9 cellular contexts compared by ENCODE assay signal in genomic region chr2:214310319-214310718, GRCh38.
DNase-seq lines count a peak whose midpoint lies in the region; ATAC-seq and TF ChIP-seq lines count a peak whose summit lies in the region.
"Had no signal": no experiment of that assay in that cellular context is flagged by ENCODE, and none has a peak within 500 bp of the region (broad histone marks: within the 10 kb centered on the region; RNA-seq: fewer than 3 reads in every experiment).

No MANE protein-coding gene starts in this region.

- no peaks in the 10 kb centered on the region for H3K4me1 Mint-ChIP-seq in activated CD4-positive, alpha-beta T cell treated with anti-CD3 and anti-CD28 coated beads, Interleukin-2, amount 10 ng/mL, durations not matched to agents 24 days and 14 days

- no TSS peak for BruUV-seq in mammary epithelial cell (replicated peaks; lab: Mats Ljungman, UMichigan)

- no peaks in the 10 kb centered on the region for H3K9me3 Mint-ChIP-seq in activated CD4-positive, alpha-beta T cell treated with anti-CD3 and anti-CD28 coated beads, Interleukin-2, amount 10 ng/mL, durations not matched to agents 24 days and 14 days

- TF ChIP-seq CTCF in mammary epithelial cell (conservative IDR thresholded peaks at IDR 0.05 in 1 of 2, IDR thresholded peaks at IDR 0.05 in 1 of 2; ENCODE audit: extremely low read depth in 1 of 2, insufficient read depth in 1 of 2, low read depth in 1 of 2, low read length in 2 of 2), result peak; percentile 20 to 64
- TF ChIP-seq CTCF in heart left ventricle (IDR thresholded peaks at IDR 0.05), result peak in 6 of 12 donors; percentile 8 to 27 (median 22)

- no peak overlapping the region for H3K4me2 ChIP-seq in mammary epithelial cell (ENCODE audit: insufficient read depth, low read depth, low read length)
- H3K4me2 ChIP-seq: BLaER1 treated with 17β-estradiol and CSF1 and Interleukin-3, amounts not matched to agents 10 nM and 100 nM had no signal

- dilution Hi-C loops in mammary epithelial cell (cut with HindIII; ENCODE audit: low sequenced_read_pairs), result no loop called here

- no peaks in the 10 kb centered on the region for H4K20me1 ChIP-seq in mammary epithelial cell (ENCODE audit: insufficient read depth, low read length)
- H4K20me1 ChIP-seq: BLaER1 treated with 17β-estradiol and CSF1 and Interleukin-3, amounts not matched to agents 10 nM and 100 nM had no signal

- H3K9ac ChIP-seq in mammary epithelial cell (ENCODE audit: insufficient read depth, low read length), result no peak overlapping the region
- H3K9ac ChIP-seq: BLaER1 treated with 17β-estradiol and CSF1 and Interleukin-3, amounts not matched to agents 10 nM and 100 nM had no signal

- no peaks in the 10 kb centered on the region for H3K36me3 Mint-ChIP-seq in activated CD4-positive, alpha-beta T cell treated with anti-CD3 and anti-CD28 coated beads, Interleukin-2, amount 10 ng/mL, durations not matched to agents 24 days and 14 days (ENCODE audit: low read depth)

- DNase-seq in AG08395 (ENCODE audit: low spot score), result peak; percentile 5
- peak; percentile 12 for DNase-seq in mammary epithelial cell
- DNase-seq in NCI-H748 (lab: John Stamatoyannopoulos, UW; ENCODE audit: unreplicated experiment), result no peak
- DNase-seq in left ventricle myocardium superior, result no peak
- no peak for DNase-seq in heart left ventricle
- DNase-seq in activated CD4-positive, alpha-beta T cell treated with anti-CD3 and anti-CD28 coated beads, Interleukin-2, amount 10 ng/mL, durations not matched to agents 24 days and 14 days, result no peak

- H3K4me3 ChIP-seq in mammary epithelial cell (replicated peaks in 1 of 3; ENCODE audit: insufficient read depth in 1 of 3, low read depth in 2 of 3, low read length in 3 of 3) (no peak overlapping the region), heart left ventricle (no peak overlapping the region)
- H3K4me3 ChIP-seq: BLaER1 treated with 17β-estradiol and CSF1 and Interleukin-3, amounts not matched to agents 10 nM and 100 nM had no signal

- in situ Hi-C loops in mammary epithelial cell (cut with MboI; ENCODE audit: low sequenced_read_pairs in 2 of 2), result no loop called here

- ATAC-seq in GM19351 (IDR thresholded peaks at IDR 0.05; ENCODE audit: unreplicated experiment) (peak; percentile 72), HG03139 (IDR thresholded peaks at IDR 0.05; ENCODE audit: unreplicated experiment) (peak; percentile 49), left ventricle myocardium superior (no peak), heart left ventricle (no peak)

- intact Hi-C loops in mammary epithelial cell (cut with micrococcal nuclease), result loop anchor here (1.0 to 10.0 kb wide), 4 partner anchors 100 to 1058 kb away; partner anchors contain the start of genes BARD1 and VWC2L
- intact Hi-C loops in left ventricle myocardium superior (cut with micrococcal nuclease), result no loop called here
- intact Hi-C loops in heart left ventricle (cut with DNase I), result no loop called here
- intact Hi-C loops in activated CD4-positive, alpha-beta T cell treated with anti-CD3 and anti-CD28 coated beads, Interleukin-2, amount 10 ng/mL, durations not matched to agents 24 days and 14 days (cut with micrococcal nuclease), result no loop called here

- H3K27me3 Mint-ChIP-seq in activated CD4-positive, alpha-beta T cell treated with anti-CD3 and anti-CD28 coated beads, Interleukin-2, amount 10 ng/mL, durations not matched to agents 24 days and 14 days, result no peaks in the 10 kb centered on the region

- no peaks in the 10 kb centered on the region for H3K79me2 ChIP-seq in mammary epithelial cell (ENCODE audit: insufficient read depth, low read length)

- H3K27ac ChIP-seq in mammary epithelial cell (ENCODE audit: insufficient read depth, low read depth, low read length) (no peak overlapping the region), heart left ventricle (no peak overlapping the region)
- H3K27ac ChIP-seq: BLaER1 treated with 17β-estradiol and CSF1 and Interleukin-3, amounts not matched to agents 10 nM and 100 nM had no signal

- TF ChIP-seq POLR2A in heart left ventricle (IDR thresholded peaks at IDR 0.05), result no peak

- peaks cover 2% of the 10 kb centered on the region for H3K9me3 ChIP-seq in mammary epithelial cell (replicated peaks; ENCODE audit: insufficient read depth, low read length)
- peaks cover 0 to 19% (median 0%) of the 10 kb centered on the region in 12 donors for H3K9me3 ChIP-seq in heart left ventricle

- CTCF ChIA-PET in mammary epithelial cell (lab: Charles Lee; ENCODE audit: low non-redundant PET), result interaction anchor here (0.5 to 0.7 kb wide), 2 partner anchors 10 to 1622 kb away, joined by 3 to 4 read pairs; no protein-coding TSS in a partner anchor

- no peak overlapping the region for H2AFZ ChIP-seq in mammary epithelial cell (ENCODE audit: low read depth, low read length)

- H3K27ac Mint-ChIP-seq in activated CD4-positive, alpha-beta T cell treated with anti-CD3 and anti-CD28 coated beads, Interleukin-2, amount 10 ng/mL, durations not matched to agents 24 days and 14 days, result no peak overlapping the region

- H3K4me3 Mint-ChIP-seq in activated CD4-positive, alpha-beta T cell treated with anti-CD3 and anti-CD28 coated beads, Interleukin-2, amount 10 ng/mL, durations not matched to agents 24 days and 14 days, result no peak overlapping the region

- H3K4me1 ChIP-seq in mammary epithelial cell (ENCODE audit: insufficient read depth, low read length) (peaks cover 13% of the 10 kb centered on the region), heart left ventricle (no peaks in the 10 kb centered on the region)
- H3K4me1 ChIP-seq: BLaER1 treated with 17β-estradiol and CSF1 and Interleukin-3, amounts not matched to agents 10 nM and 100 nM had no signal

- H3K27me3 ChIP-seq in mammary epithelial cell (ENCODE audit: insufficient read depth, low read length), result no peaks in the 10 kb centered on the region
- no peaks in the 10 kb centered on the region for H3K27me3 ChIP-seq in heart left ventricle
- H3K27me3 ChIP-seq: BLaER1 treated with 17β-estradiol and CSF1 and Interleukin-3, amounts not matched to agents 10 nM and 100 nM had no signal

- no peaks in the 10 kb centered on the region for H3K36me3 ChIP-seq in mammary epithelial cell (ENCODE audit: insufficient read depth, low read length)
- no peaks in the 10 kb centered on the region for H3K36me3 ChIP-seq in heart left ventricle
- H3K36me3 ChIP-seq: BLaER1 treated with 17β-estradiol and CSF1 and Interleukin-3, amounts not matched to agents 10 nM and 100 nM had no signal

Comparison
In these comparisons a context has a peak if more than half of its experiments do, and no peak if none do; other contexts are left out.
1. DNase-seq: peak in AG08395 (single experiment) and mammary epithelial cell (single experiment); none in NCI-H748 (single experiment), left ventricle myocardium superior (single experiment), heart left ventricle (0 of 5) and activated CD4-positive, alpha-beta T cell treated with anti-CD3 and anti-CD28 coated beads, Interleukin-2, amount 10 ng/mL, durations not matched to agents 24 days and 14 days (single experiment).
2. ATAC-seq: peak in GM19351 (single experiment) and HG03139 (single experiment); none in left ventricle myocardium superior (single experiment) and heart left ventricle (0 of 4).